Comparison of ENCODE assay signal across 16 cellular contexts in genomic region chr18:41461058-41461560, GRCh38.
DNase-seq lines count a peak whose midpoint lies in the region; ATAC-seq and TF ChIP-seq lines count a peak whose summit lies in the region.
"Had no signal": no experiment of that assay in that cellular context is flagged by ENCODE, and none has a peak within 500 bp of the region (broad histone marks: within the 10 kb centered on the region; RNA-seq: fewer than 3 reads in every experiment).

No MANE protein-coding gene starts in this region.

- H4K5ac ChIP-seq in mesendoderm (ENCODE audit: low read length) = no peak overlapping the region

- no peaks in the 10 kb centered on the region for H3K36me3 Mint-ChIP-seq in activated T-cell treated with anti-CD3 and anti-CD28 coated beads, Interleukin-2, amount 50 U/mL, for 72 hours (ENCODE audit: insufficient read depth in 2 of 2)

- no peak for TF ChIP-seq CTCF in dorsolateral prefrontal cortex (IDR thresholded peaks at IDR 0.05 in 54 of 56, conservative IDR thresholded peaks at IDR 0.05 in 2 of 56; ENCODE audit: low read depth in 1 of 56, partially characterized antibody in 56 of 56)

- H3K27me3 Mint-ChIP-seq in activated T-cell treated with anti-CD3 and anti-CD28 coated beads, Interleukin-2, amount 50 U/mL, for 72 hours (ENCODE audit: low read depth) = no peaks in the 10 kb centered on the region
- H3K27me3 Mint-ChIP-seq: B cell; CD4-positive, alpha-beta T cell had no signal

- no peaks in the 10 kb centered on the region for H3K36me3 ChIP-seq in mesendoderm (ENCODE audit: control insufficient read depth, insufficient read depth, low read length)

- no peaks in the 10 kb centered on the region for H3K79me2 ChIP-seq in mesendoderm (ENCODE audit: control insufficient read depth, insufficient read depth, low read length)

- H3K79me1 ChIP-seq in mesendoderm (ENCODE audit: low read length) = no peaks in the 10 kb centered on the region

- H3K18ac ChIP-seq in mesendoderm (ENCODE audit: low read length) = no peak overlapping the region

- intact Hi-C loops in dorsolateral prefrontal cortex (cut with DNase I) = no loop called here

- no peak overlapping the region for H2BK15ac ChIP-seq in mesendoderm (replicated peaks; ENCODE audit: low read depth)

- ATAC-seq in GM18861 (IDR thresholded peaks at IDR 0.05; ENCODE audit: unreplicated experiment) = no peak
- no peak for ATAC-seq in activated T-cell treated with anti-CD3 and anti-CD28 coated beads, Interleukin-2, amount 50 U/mL, for 72 hours (replicated peaks in 1 of 2)
- ATAC-seq: K562 had no signal

- no peaks in the 10 kb centered on the region for H3K27me3 ChIP-seq in mesendoderm (ENCODE audit: insufficient read depth, low read length, poor library complexity)
- H3K27me3 ChIP-seq in dorsolateral prefrontal cortex = no peaks in the 10 kb centered on the region

- H4K8ac ChIP-seq in mesendoderm (ENCODE audit: low read depth, low read length) = no peak overlapping the region

- H3K9me3 Mint-ChIP-seq in activated T-cell treated with anti-CD3 and anti-CD28 coated beads, Interleukin-2, amount 50 U/mL, for 72 hours = peaks cover 3 to 10% of the 10 kb centered on the region in 2 donors
- H3K9me3 Mint-ChIP-seq: CD4-positive, alpha-beta T cell had no signal

- H3K56ac ChIP-seq in mesendoderm (ENCODE audit: low read length) = no peak overlapping the region

- no peaks in the 10 kb centered on the region for H3K4me1 Mint-ChIP-seq in activated T-cell treated with anti-CD3 and anti-CD28 coated beads, Interleukin-2, amount 50 U/mL, for 72 hours (ENCODE audit: low read depth)
- H3K4me1 Mint-ChIP-seq: B cell had no signal

- H3K23ac ChIP-seq in mesendoderm (ENCODE audit: low read length) = no peak overlapping the region

- no peak overlapping the region for H2BK120ac ChIP-seq in mesendoderm (ENCODE audit: low read depth, low read length)

- H3K9ac ChIP-seq in mesendoderm (ENCODE audit: low read length) = no peak overlapping the region
- H3K9ac ChIP-seq: GM23248 had no signal

- H3K27ac ChIP-seq in mesendoderm (ENCODE audit: low read depth, low read length) (no peak overlapping the region), dorsolateral prefrontal cortex (no peak overlapping the region)
- H3K27ac ChIP-seq: GM23248 had no signal

- H3K4ac ChIP-seq in mesendoderm (ENCODE audit: low read depth, low read length) = no peak overlapping the region

- no peak overlapping the region for H2BK5ac ChIP-seq in mesendoderm (ENCODE audit: low read length)

- H2AK5ac ChIP-seq in mesendoderm (ENCODE audit: low read length) = no peak overlapping the region

- no peak overlapping the region for H3K27ac Mint-ChIP-seq in activated T-cell treated with anti-CD3 and anti-CD28 coated beads, Interleukin-2, amount 50 U/mL, for 72 hours
- H3K27ac Mint-ChIP-seq: B cell; CD4-positive, alpha-beta T cell had no signal

- no peak overlapping the region for H3K4me2 ChIP-seq in mesendoderm (ENCODE audit: low read length)

- no peaks in the 10 kb centered on the region for H3K4me1 ChIP-seq in mesendoderm (ENCODE audit: control insufficient read depth, low read depth, low read length)

- H3K4me3 ChIP-seq in mesendoderm (ENCODE audit: low read length) (no peak overlapping the region), dorsolateral prefrontal cortex (no peak overlapping the region)
- H3K4me3 ChIP-seq: GM23248, K562 had no signal

- H3K4me3 Mint-ChIP-seq in activated T-cell treated with anti-CD3 and anti-CD28 coated beads, Interleukin-2, amount 50 U/mL, for 72 hours = no peak overlapping the region
- H3K4me3 Mint-ChIP-seq: B cell; CD4-positive, alpha-beta T cell had no signal

- DNase-seq in A172 (ENCODE audit: low spot score) = peak; percentile 65
- DNase-seq in DMS53 treated with DMSO at 0.1 percent for 48 hours (lab: John Stamatoyannopoulos, UW; ENCODE audit: unreplicated experiment) = peak; percentile 13
- DNase-seq in amniotic epithelial cell (ENCODE audit: low read depth) = peak; percentile 87
- DNase-seq in mesendoderm = peak; percentile 9
- no peak for DNase-seq in dorsolateral prefrontal cortex
- no peak for DNase-seq in activated T-cell treated with anti-CD3 and anti-CD28 coated beads, Interleukin-2, amount 50 U/mL, for 72 hours
- DNase-seq: C1 segment of cervical spinal cord; Calu3; CD4-positive, alpha-beta T cell; DND-41; GDM1; GM23248; H7 had no signal

- no CpG with 5 or more reads among the region's 3 CpGs for WGBS in mesendoderm (ENCODE audit: extremely low coverage, insufficient coverage, low lambda C conversion rate)

Comparison
In these comparisons a context has a peak if more than half of its experiments do, and no peak if none do; other contexts are left out.
1. DNase-seq: peak in A172 (single experiment), DMS53 treated with DMSO at 0.1 percent for 48 hours (single experiment), amniotic epithelial cell (single experiment) and mesendoderm (single experiment); none in dorsolateral prefrontal cortex (0 of 10) and activated T-cell treated with anti-CD3 and anti-CD28 coated beads, Interleukin-2, amount 50 U/mL, for 72 hours (0 of 2).